8 cellular contexts compared by ENCODE assay signal in genomic region chr16:66977341-66978113, GRCh38. TPM values are rescaled to one million over a fixed set of nuclear protein-coding genes. Genes with fewer than 3 reads are reported as not detected.
DNase-seq lines count a peak whose midpoint lies in the region; ATAC-seq and TF ChIP-seq lines count a peak whose summit lies in the region.

No MANE protein-coding gene starts in this region.

- H3K4me3 ChIP-seq in PC-3 (ENCODE audit: low read length): no peak overlapping the region

- CTCF ChIA-PET in PC-3 (lab: Charles Lee): interaction anchor here (0.6 kb wide), 1 partner anchor 114 kb away, joined by 3 read pairs; no protein-coding TSS in a partner anchor

- intact Hi-C loops in PC-3 (cut with micrococcal nuclease): loop anchor here (1.0 to 2.0 kb wide), 2 partner anchors 38 to 123 kb away; no protein-coding TSS in a partner anchor

- H3K9me3 ChIP-seq in PC-3 (ENCODE audit: low read length): no peaks in the 10 kb centered on the region

- ATAC-seq in GM19043 (IDR thresholded peaks at IDR 0.05; ENCODE audit: low read depth, unreplicated experiment): peak; percentile 79
- peak; percentile 98 for ATAC-seq in PC-3
- ATAC-seq in esophagus mucosa: peak; percentile 93
- ATAC-seq in naive thymus-derived CD8-positive, alpha-beta T cell: peak; percentile 99 to 100

- no peaks in the 10 kb centered on the region for H3K79me2 ChIP-seq in PC-3 (ENCODE audit: low read length)

- no peaks in the 10 kb centered on the region for H4K20me1 ChIP-seq in PC-3 (ENCODE audit: low read length)

- no TSS peak for BruUV-seq in PC-3 (replicated peaks; lab: Mats Ljungman, UMichigan)

- H2AFZ ChIP-seq in PC-3 (ENCODE audit: low read length): no peak overlapping the region

- H3K27ac Mint-ChIP-seq in naive thymus-derived CD8-positive, alpha-beta T cell: peak overlapping the region in 1 of 10 donors; percentile 14

- H3K36me3 Mint-ChIP-seq in naive thymus-derived CD8-positive, alpha-beta T cell: no peaks in the 10 kb centered on the region

- no peak overlapping the region for H3K27ac ChIP-seq in PC-3 (ENCODE audit: low read length)

- H3K9me2 ChIP-seq in PC-3 (replicated peaks; ENCODE audit: low read length): no peaks in the 10 kb centered on the region

- no peak overlapping the region for H3K4me2 ChIP-seq in PC-3 (ENCODE audit: low read length)

- H3K27me3 Mint-ChIP-seq in naive thymus-derived CD8-positive, alpha-beta T cell: peaks cover 0 to 9% (median 0%) of the 10 kb centered on the region in 5 donors

- H3K4me1 Mint-ChIP-seq in naive thymus-derived CD8-positive, alpha-beta T cell: peaks cover 7 to 14% (median 10%) of the 10 kb centered on the region in 4 donors

- DNase-seq in AG09319 (ENCODE audit: extremely low read depth, low read depth) (peak; percentile 56), HuH-7.5 (ENCODE audit: low spot score) (peak; percentile 85), PC-3 (peak; percentile 82), activated T-cell treated with anti-CD3 and anti-CD28 coated beads for 24 hours (ENCODE audit: low read depth) (peak; percentile 84)
- peak; percentile 73 to 92 (median 84) for DNase-seq in naive thymus-derived CD8-positive, alpha-beta T cell
- DNase-seq in stimulated activated CD8-positive, alpha-beta memory T cell treated with anti-CD3 and anti-CD28 coated beads, Interleukin-7, amount 100 ng/mL, for 48 hours (ENCODE audit: extremely low read depth in 1 of 2, low read depth in 1 of 2): peak; percentile 73 to 83

- no peaks in the 10 kb centered on the region for H3K9me3 Mint-ChIP-seq in naive thymus-derived CD8-positive, alpha-beta T cell

- no peaks in the 10 kb centered on the region for H3F3A ChIP-seq in PC-3 (ENCODE audit: low read length, unreplicated experiment)

- H3K36me3 ChIP-seq in PC-3 (ENCODE audit: low read depth, low read length): no peaks in the 10 kb centered on the region

- no peaks in the 10 kb centered on the region for H3K4me1 ChIP-seq in PC-3 (ENCODE audit: insufficient read depth, low read length)

- peak; percentile 88 for TF ChIP-seq CTCF in AG09319 (IDR thresholded peaks at IDR 0.05; ENCODE audit: low read depth, low read length)
- TF ChIP-seq CTCF in PC-3 (conservative IDR thresholded peaks at IDR 0.05; ENCODE audit: low read depth, low read length): peak; percentile 85

- H3K9ac ChIP-seq in PC-3 (ENCODE audit: low read length): no peak overlapping the region

- peak overlapping the region in 1 of 10 donors; percentile 8 for H3K4me3 Mint-ChIP-seq in naive thymus-derived CD8-positive, alpha-beta T cell

- POLR2A ChIA-PET in PC-3 (lab: Charles Lee; ENCODE audit: unreplicated experiment): no interaction called here
- POLR2A ChIA-PET in naive thymus-derived CD8-positive, alpha-beta T cell (lab: Charles Lee): no interaction called here

- no peaks in the 10 kb centered on the region for H3K27me3 ChIP-seq in PC-3 (ENCODE audit: low read length)

RNA-seq across cellular contexts. Expression of gene CES4A, which starts 10.9 kb away (rescaled TPM):
- total RNA-seq in PC-3 (2014; rRNA removed) (2.1 and 2.6 TPM in 2 replicates), esophagus mucosa (6.0 TPM)
- 10 to 100 TPM; 10.0 to 13.7 TPM for total RNA-seq in naive thymus-derived CD8-positive, alpha-beta T cell
- polyA plus RNA-seq in naive thymus-derived CD8-positive, alpha-beta T cell: 1 to 10 TPM in 2 of 3 donors, under 1 TPM in 1; 0.83 to 2.4 (median 1.5) TPM

RNA-seq across cellular contexts. Expression of gene CES3, which starts 16.5 kb away (rescaled TPM):
- total RNA-seq in PC-3 (2014; rRNA removed): 0.26 and 0.58 TPM in 2 replicates
- total RNA-seq in esophagus mucosa: 1.1 TPM
- under 1 TPM; 0.10 to 0.16 TPM for total RNA-seq in naive thymus-derived CD8-positive, alpha-beta T cell
- polyA plus RNA-seq in naive thymus-derived CD8-positive, alpha-beta T cell: not detected

RNA-seq across cellular contexts. Expression of gene CES2, which starts 42.2 kb away (rescaled TPM):
- total RNA-seq in PC-3 (2014; rRNA removed): 15.3 and 15.8 TPM in 2 replicates
- 151 TPM for total RNA-seq in esophagus mucosa
- 10 to 100 TPM; 56.7 to 62.7 TPM for total RNA-seq in naive thymus-derived CD8-positive, alpha-beta T cell
- polyA plus RNA-seq in naive thymus-derived CD8-positive, alpha-beta T cell: 10 to 100 TPM; 21.1 to 31.2 (median 31.2) TPM

RNA-seq across cellular contexts. Expression of gene CIAO2B, which starts 43.3 kb away (rescaled TPM):
- total RNA-seq in PC-3 (2014; rRNA removed) (147 and 172 TPM in 2 replicates), esophagus mucosa (125 TPM)
- total RNA-seq in naive thymus-derived CD8-positive, alpha-beta T cell: 10 to 100 TPM; 57.6 to 64.4 TPM
- polyA plus RNA-seq in naive thymus-derived CD8-positive, alpha-beta T cell: 100 to 1,000 TPM in 1 of 3 donors, 10 to 100 TPM in 2; 86.1 to 110 (median 91.3) TPM

RNA-seq across cellular contexts. Expression of gene CBFB, which starts 51.4 kb away (rescaled TPM):
- total RNA-seq in PC-3 (2014; rRNA removed) (50.6 and 103 TPM in 2 replicates), esophagus mucosa (40.4 TPM)
- 10 to 100 TPM; 91.4 to 95.0 TPM for total RNA-seq in naive thymus-derived CD8-positive, alpha-beta T cell
- 10 to 100 TPM; 61.2 to 79.8 (median 73.5) TPM for polyA plus RNA-seq in naive thymus-derived CD8-positive, alpha-beta T cell
